Comparison of ENCODE assay signal across 8 cellular contexts in the genomic region with DNA sequence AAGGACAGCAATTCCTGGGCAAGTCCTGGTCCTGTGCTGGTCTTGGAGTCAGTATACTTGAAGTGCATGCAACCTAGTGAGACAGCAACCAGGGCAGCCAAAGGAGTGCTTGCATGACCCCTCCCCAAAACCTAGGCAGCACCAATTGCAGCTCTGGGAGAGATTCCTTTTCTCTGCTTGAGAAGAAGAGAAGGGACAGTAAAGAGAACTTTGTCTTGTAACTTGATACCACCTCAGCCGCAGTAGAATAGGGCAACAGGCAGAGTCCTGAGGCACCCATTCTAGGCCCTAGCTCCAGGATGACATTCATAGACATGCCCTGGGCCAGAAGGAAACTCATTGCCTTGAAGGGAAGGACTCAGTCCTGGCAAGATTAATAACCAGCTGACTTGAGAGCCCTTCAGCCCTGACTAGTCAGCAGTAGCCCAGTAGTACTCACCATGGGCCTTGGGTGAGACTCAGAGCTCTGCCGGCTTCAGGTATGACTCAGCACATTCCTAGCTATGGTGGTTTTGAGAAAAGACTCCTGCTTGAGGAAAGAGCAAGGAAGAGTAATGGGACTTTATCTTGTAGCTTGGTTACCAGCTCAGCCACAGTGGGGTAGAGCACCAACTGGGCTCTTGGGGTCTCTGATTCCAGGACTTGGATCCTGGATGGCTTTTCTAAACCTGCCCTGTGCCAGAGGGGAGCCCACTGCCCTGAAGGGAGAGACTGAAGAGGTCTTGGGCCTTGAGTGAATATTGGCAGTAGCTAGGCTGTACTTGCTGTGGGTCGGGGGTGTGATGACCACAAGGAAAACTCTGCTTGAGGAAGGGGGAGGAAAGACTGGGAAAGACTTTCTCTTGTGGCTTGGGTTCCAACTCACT. TPM values are rescaled to one million over a fixed set of nuclear protein-coding genes. Genes with fewer than 3 reads are reported as not detected.
DNase-seq lines count a peak whose midpoint lies in the region; ATAC-seq and TF ChIP-seq lines count a peak whose summit lies in the region.
"Had no signal": no experiment of that assay in that cellular context is flagged by ENCODE, and none has a peak within 500 bp of the region (broad histone marks: within the 10 kb centered on the region; RNA-seq: fewer than 3 reads in every experiment).

No MANE protein-coding gene starts in this region.

- H3K79me2 ChIP-seq in HCT116 (ENCODE audit: insufficient read depth, low read length) = no peaks in the 10 kb centered on the region
- H3K79me2 ChIP-seq in PC-3 (ENCODE audit: low read length) = no peaks in the 10 kb centered on the region

- H3K4me2 ChIP-seq in HCT116 (ENCODE audit: low read length) (peak overlapping the region; percentile 54), PC-3 (ENCODE audit: low read length) (peak overlapping the region; percentile 9; the same call in 1 of the 2 replicates)

- H3K9ac ChIP-seq in HCT116 (ENCODE audit: low read length) = peak overlapping the region; percentile 13; the same call in 1 of the 2 replicates
- H3K9ac ChIP-seq in PC-3 (ENCODE audit: low read length) = peak overlapping the region; percentile 13; the same call in 1 of the 2 replicates

- H3K36me3 ChIP-seq in HCT116 (ENCODE audit: control insufficient read depth in 1 of 2, insufficient read depth in 2 of 2, low read length in 2 of 2) = no peaks in the 10 kb centered on the region
- no peaks in the 10 kb centered on the region for H3K36me3 ChIP-seq in PC-3 (ENCODE audit: low read depth, low read length)
- H3K36me3 ChIP-seq in esophagus muscularis mucosa = no peaks in the 10 kb centered on the region

- H3K27me3 ChIP-seq in HCT116 (ENCODE audit: insufficient read depth, low read length) (no peaks in the 10 kb centered on the region), PC-3 (ENCODE audit: low read length) (no peaks in the 10 kb centered on the region), esophagus muscularis mucosa (no peaks in the 10 kb centered on the region)

- H3K27ac ChIP-seq in HCT116 (ENCODE audit: low read depth, low read length) = peak overlapping the region; percentile 55
- H3K27ac ChIP-seq in PC-3 (ENCODE audit: low read length) = peak overlapping the region; percentile 44
- H3K27ac ChIP-seq in esophagus muscularis mucosa (replicated peaks in 1 of 4) = no peak overlapping the region

- H3K4me3 ChIP-seq in HCT116 (replicated peaks in 1 of 2; ENCODE audit: low read depth in 1 of 2, low read length in 2 of 2) = peak overlapping the region in 1 of 2 experiments; percentile 17; a peak in 1 of 4 replicates
- no peak overlapping the region for H3K4me3 ChIP-seq in PC-3 (ENCODE audit: low read length)
- no peak overlapping the region for H3K4me3 ChIP-seq in fibroblast of pulmonary artery (replicated peaks; ENCODE audit: low read depth, low read length)
- no peak overlapping the region for H3K4me3 ChIP-seq in esophagus muscularis mucosa

- CTCF ChIA-PET in HCT116 (lab: Charles Lee) (no interaction called here), PC-3 (lab: Charles Lee) (no interaction called here)

- peak; percentile 55 for DNase-seq in HCT116 (ENCODE audit: low read depth, low spot score)
- DNase-seq in PC-3 = peak; percentile 84
- peak; percentile 77 for DNase-seq in fibroblast of pulmonary artery (ENCODE audit: low read depth)
- peak; percentile 65 for DNase-seq in stromal cell of bone marrow (ENCODE audit: low read depth)
- no peak for DNase-seq in NOMO-1 treated with DMSO at 0.1 percent for 48 hours (lab: John Stamatoyannopoulos, UW; ENCODE audit: unreplicated experiment)
- no peak for DNase-seq in esophagus muscularis mucosa (ENCODE audit: extremely low spot score)
- no peak for DNase-seq in epidermal melanocyte (ENCODE audit: insufficient read length, low spot score)
- DNase-seq: naive B cell had no signal

- intact Hi-C loops in HCT116 (cut with micrococcal nuclease) = loop anchor here (2.0 kb wide), 1 partner anchor 114 kb away; the partner anchor contains the start of gene RABGGTB
- intact Hi-C loops in PC-3 (cut with micrococcal nuclease) = no loop called here
- intact Hi-C loops in esophagus muscularis mucosa (cut with DNase I) = no loop called here

- H4K20me1 ChIP-seq in HCT116 (ENCODE audit: insufficient read depth) = no peaks in the 10 kb centered on the region
- H4K20me1 ChIP-seq in PC-3 (ENCODE audit: low read length) = no peaks in the 10 kb centered on the region

- H3K9me2 ChIP-seq in HCT116 (ENCODE audit: insufficient read depth) (no peaks in the 10 kb centered on the region), PC-3 (replicated peaks; ENCODE audit: low read length) (no peaks in the 10 kb centered on the region)

- peaks cover 9 to 18% of the 10 kb centered on the region in 2 experiments for H3K4me1 ChIP-seq in HCT116 (ENCODE audit: control insufficient read depth in 1 of 2, insufficient read depth in 2 of 2, low read length in 2 of 2)
- H3K4me1 ChIP-seq in PC-3 (ENCODE audit: insufficient read depth, low read length) = peaks cover 10% of the 10 kb centered on the region
- peaks cover 0 to 2% (median 0%) of the 10 kb centered on the region in 4 donors for H3K4me1 ChIP-seq in esophagus muscularis mucosa

- no peaks in the 10 kb centered on the region for H3K9me3 ChIP-seq in HCT116 (ENCODE audit: control insufficient read depth in 1 of 2, insufficient read depth in 1 of 2, low read depth in 1 of 2, low read length in 2 of 2)
- H3K9me3 ChIP-seq in PC-3 (ENCODE audit: low read length) = no peaks in the 10 kb centered on the region
- H3K9me3 ChIP-seq in esophagus muscularis mucosa = no peaks in the 10 kb centered on the region

- TF ChIP-seq RAD21 in HCT116 (IDR thresholded peaks at IDR 0.05; ENCODE audit: low read depth) = no peak

- 71% methylated on average over 3 of the region's 3 CpGs for WGBS in esophagus muscularis mucosa

- TF ChIP-seq POLR2A in HCT116 (IDR thresholded peaks at IDR 0.05; ENCODE audit: borderline replicate concordance, extremely low read depth, insufficient read depth, insufficient read length) (no peak), esophagus muscularis mucosa (IDR thresholded peaks at IDR 0.05; ENCODE audit: low read depth) (no peak)

- H3F3A ChIP-seq in PC-3 (ENCODE audit: low read length, unreplicated experiment) = no peaks in the 10 kb centered on the region

- no TSS peak for BruUV-seq in HCT116 (replicated peaks; lab: Mats Ljungman, UMichigan)
- BruUV-seq in PC-3 (replicated peaks; lab: Mats Ljungman, UMichigan) = no TSS peak

- TF ChIP-seq CTCF in HCT116 (IDR thresholded peaks at IDR 0.05 in 2 of 3, conservative IDR thresholded peaks at IDR 0.05 in 1 of 3; ENCODE audit: borderline replicate concordance in 1 of 3, insufficient read depth in 1 of 3, low read depth in 2 of 3, low read length in 2 of 3) (no peak), PC-3 (conservative IDR thresholded peaks at IDR 0.05; ENCODE audit: low read depth, low read length) (no peak), fibroblast of pulmonary artery (IDR thresholded peaks at IDR 0.05; ENCODE audit: low read length, missing control alignments) (no peak), esophagus muscularis mucosa (IDR thresholded peaks at IDR 0.05) (no peak)

- TF ChIP-seq EP300 in esophagus muscularis mucosa (IDR thresholded peaks at IDR 0.05) = no peak

- RAD21 ChIA-PET in HCT116 (lab: Charles Lee; ENCODE audit: low non-redundant PET in 1 of 2, low total read pairs in 2 of 2, uncharacterized antibody in 2 of 2, unreplicated experiment in 2 of 2) = no interaction called here

- H2AFZ ChIP-seq in HCT116 (ENCODE audit: low read depth, low read length, poor library complexity, severe bottlenecking) (peak overlapping the region; percentile 62), PC-3 (ENCODE audit: low read length) (peak overlapping the region; percentile 72)

- ATAC-seq in HCT116 (peak; percentile 92), PC-3 (peak; percentile 81)

- POLR2A ChIA-PET in HCT116 (lab: Charles Lee) (interaction anchor here (0.9 kb wide), 1 partner anchor 112 kb away, joined by 4 read pairs; no protein-coding TSS in a partner anchor), PC-3 (lab: Charles Lee; ENCODE audit: unreplicated experiment) (no interaction called here)

TF ChIP-seq in HCT116, 20 proteins besides CTCF, POLR2A, EP300 and RAD21 (continues in another document):
- TF ChIP-seq ZFX (IDR thresholded peaks at IDR 0.05) = peak; percentile 54; the same call in 1 of the 2 replicates
- TF ChIP-seq MAX (IDR thresholded peaks at IDR 0.05) = no peak
- TF ChIP-seq SIN3A (IDR thresholded peaks at IDR 0.05; ENCODE audit: low read depth) = no peak
- TF ChIP-seq ATF3 (IDR thresholded peaks at IDR 0.05) = no peak
- TF ChIP-seq FOSL1 (IDR thresholded peaks at IDR 0.05; ENCODE audit: low read depth) = peak; percentile 49
- TF ChIP-seq ELF1 (IDR thresholded peaks at IDR 0.05; ENCODE audit: borderline replicate concordance, low read depth) = no peak
- no peak for TF ChIP-seq EZH2phosphoT487 (IDR thresholded peaks at IDR 0.05; ENCODE audit: borderline replicate concordance)
- no peak for TF ChIP-seq ZNF274 (IDR thresholded peaks at IDR 0.05; ENCODE audit: low read depth, low read length)

RNA-seq across cellular contexts. Expression of gene ACADM, which starts 51.7 kb away (rescaled TPM):
- total RNA-seq in HCT116 (2021; ENCODE audit: unreplicated experiment) (48.7 TPM), PC-3 (2014; rRNA removed) (25.0 and 29.0 TPM in 2 replicates), esophagus muscularis mucosa (10 to 100 TPM; 50.9 to 71.1 (median 59.7) TPM)
- polyA plus RNA-seq in HCT116 (2012) = 14.9 and 24.9 TPM in 2 replicates

Comparison
In these comparisons a context has a peak if more than half of its experiments do, and no peak if none do; other contexts are left out.
1. DNase-seq: peak in HCT116 (single experiment), PC-3 (single experiment), fibroblast of pulmonary artery (single experiment) and stromal cell of bone marrow (single experiment); none in NOMO-1 treated with DMSO at 0.1 percent for 48 hours (single experiment), esophagus muscularis mucosa (single experiment) and epidermal melanocyte (single experiment).
2. H3K27ac ChIP-seq: peak in HCT116 (single experiment) and PC-3 (single experiment); none in esophagus muscularis mucosa (0 of 4).